20 cellular contexts compared by ENCODE assay signal in the genomic region with DNA sequence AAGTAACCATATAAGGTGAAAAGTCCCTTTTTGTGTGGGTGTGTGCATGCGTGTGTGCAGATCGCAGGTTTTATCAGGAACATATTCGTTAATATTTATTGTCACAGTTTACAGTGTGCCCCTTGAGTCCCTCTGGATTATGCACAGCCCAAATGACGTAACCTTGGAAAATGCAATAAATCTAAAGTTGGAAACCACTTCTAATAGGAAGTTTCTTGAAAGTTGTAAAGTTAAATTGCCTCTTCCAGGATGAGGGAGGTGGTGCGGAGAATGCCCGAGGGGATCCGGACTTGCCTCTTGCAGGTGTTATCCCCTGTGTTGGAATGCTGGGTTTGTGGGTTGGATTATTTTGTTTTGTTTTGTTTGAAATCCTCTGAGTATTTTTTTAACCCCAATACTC.
A peak's percentile ranks its signal among the peaks of the same experiment; 100 is the strongest.
DNase-seq lines count a peak whose midpoint lies in the region; ATAC-seq, FAIRE-seq and TF ChIP-seq lines count a peak whose summit lies in the region.
"Had no signal": no experiment of that assay in that cellular context is flagged by ENCODE, and none has a peak within 500 bp of the region (broad histone marks: within the 10 kb centered on the region; RNA-seq: fewer than 3 reads in every experiment).

No MANE protein-coding gene starts in this region.

- H3K27ac ChIP-seq in body of pancreas = peak overlapping the region; percentile 1 to 58 (median 26)
- H3K27ac ChIP-seq in skeletal muscle tissue (ENCODE audit: low read depth, low read length) = peak overlapping the region; percentile 39
- H3K27ac ChIP-seq: HL-60 had no signal

- H3K9me3 ChIP-seq in body of pancreas (no peaks in the 10 kb centered on the region), skeletal muscle tissue (ENCODE audit: control insufficient read depth in 3 of 3, low read length in 3 of 3) (no peaks in the 10 kb centered on the region)
- H3K9me3 ChIP-seq: stomach had no signal

- peak; percentile 32 for DNase-seq in ELR (ENCODE audit: low read depth)
- DNase-seq in body of pancreas = no peak
- DNase-seq in left kidney (ENCODE audit: low read depth, low spot score) = peak; percentile 71
- DNase-seq in RCC 7860 (ENCODE audit: low spot score) = no peak
- no peak for DNase-seq in NCI-H69 (lab: John Stamatoyannopoulos, UW)
- DNase-seq in GM10266 (ENCODE audit: extremely low spot score) = no peak
- DNase-seq: activated CD4-positive, alpha-beta memory T cell treated with anti-CD3 and anti-CD28 coated beads, Interleukin-2, amount 10 ng/mL, durations not matched to agents 7 days and 5 days; activated naive CD4-positive, alpha-beta T cell treated with anti-CD3 and anti-CD28 coated beads, Interleukin-2, amount 10 ng/mL, durations not matched to agents 7 days and 5 days; activated T-cell treated with anti-CD3 and anti-CD28 coated beads, Interleukin-2, amount 50 U/mL, for 24 hours; NCI-H1694 treated with DMSO at 0.1 percent for 48 hours; SIG-M5; stimulated activated CD4-positive, alpha-beta T cell treated with anti-CD3 and anti-CD28 coated beads, Interleukin-4, amount 100 ng/mL, for 1 hour; stomach; T-helper 17 cell had no signal

- no peak for TF ChIP-seq CTCF in body of pancreas (IDR thresholded peaks at IDR 0.05)
- no peak for TF ChIP-seq CTCF in GM10266 (IDR thresholded peaks at IDR 0.05; ENCODE audit: control insufficient read depth, insufficient read depth, low read depth, missing control alignments)

- WGBS in body of pancreas, 2 donors = 46 to 59% methylated on average over 7 of the region's 7 CpGs

- TF ChIP-seq POLR2A in body of pancreas (IDR thresholded peaks at IDR 0.05) = no peak

- H3K4me3 ChIP-seq in body of pancreas (no peak overlapping the region), skeletal muscle tissue (ENCODE audit: low read length in 3 of 3) (peak overlapping the region in 1 of 3 donors; percentile 31)

- peak; percentile 18 for ATAC-seq in body of pancreas
- ATAC-seq in HG02678 (IDR thresholded peaks at IDR 0.05; ENCODE audit: unreplicated experiment) = no peak
- ATAC-seq: HCT116, left lobe of liver, T-helper 17 cell had no signal

- H3K27me3 ChIP-seq in body of pancreas (no peaks in the 10 kb centered on the region), skeletal muscle tissue (ENCODE audit: control insufficient read depth in 3 of 3, insufficient read depth in 3 of 3, low read length in 3 of 3) (no peaks in the 10 kb centered on the region)
- H3K27me3 ChIP-seq: stomach had no signal

- H3K9ac ChIP-seq in skeletal muscle tissue (ENCODE audit: low read depth in 1 of 3, low read length in 3 of 3) = peak overlapping the region in 1 of 3 donors; percentile 1

- H3K4me1 ChIP-seq in body of pancreas (peaks cover 36% of the 10 kb centered on the region), skeletal muscle tissue (ENCODE audit: control insufficient read depth in 3 of 3, insufficient read depth in 3 of 3, low read length in 3 of 3) (peaks cover 39 to 40% (median 39%) of the 10 kb centered on the region in 3 donors)

- H3K36me3 ChIP-seq in body of pancreas (replicated peaks in 1 of 2; ENCODE audit: insufficient read depth in 1 of 2, low read depth in 2 of 2) = no peaks in the 10 kb centered on the region
- H3K36me3 ChIP-seq in skeletal muscle tissue (ENCODE audit: control insufficient read depth in 3 of 3, insufficient read depth in 3 of 3, low read length in 3 of 3) = no peaks in the 10 kb centered on the region
- H3K36me3 ChIP-seq: stomach had no signal

- no peak for FAIRE-seq in RCC 7860 (lab: Jason Lieb, UNC)
- FAIRE-seq: urothelium cell line had no signal

- intact Hi-C loops in body of pancreas (cut with DNase I) = no loop called here

Comparison
In these comparisons a context has a peak if more than half of its experiments do, and no peak if none do; other contexts are left out.
1. DNase-seq: peak in ELR (single experiment) and left kidney (single experiment); none in body of pancreas (0 of 4), RCC 7860 (single experiment), NCI-H69 (single experiment) and GM10266 (single experiment).